Comparison of ENCODE assay signal across 19 cellular contexts in genomic region chr6:815348-815738, GRCh38.
A peak's percentile ranks its signal among the peaks of the same experiment; 100 is the strongest.
DNase-seq lines count a peak whose midpoint lies in the region; ATAC-seq and TF ChIP-seq lines count a peak whose summit lies in the region.
"Had no signal": no experiment of that assay in that cellular context is flagged by ENCODE, and none has a peak within 500 bp of the region (broad histone marks: within the 10 kb centered on the region; RNA-seq: fewer than 3 reads in every experiment).

No MANE protein-coding gene starts in this region.

- no peak for TF ChIP-seq EP300 in upper lobe of left lung (IDR thresholded peaks at IDR 0.05)

- H3K27me3 Mint-ChIP-seq in chondrocyte (ENCODE audit: low read depth) (peaks cover 24% of the 10 kb centered on the region), neural progenitor cell (ENCODE audit: insufficient read depth, low read depth) (no peaks in the 10 kb centered on the region)
- H3K27me3 Mint-ChIP-seq in activated naive CD4-positive, alpha-beta T cell treated with anti-CD3 and anti-CD28 coated beads, Interleukin-2, amount 10 ng/mL, durations not matched to agents 7 days and 5 days: peaks cover 22% of the 10 kb centered on the region
- H3K27me3 Mint-ChIP-seq: activated B cell treated with CpG ODN at 0.5 μM for 24 hours; stimulated activated naive CD8-positive, alpha-beta T cell treated with anti-CD3 and anti-CD28 coated beads, Interleukin-15, amount 100 ng/mL, for 72 hours had no signal

- H3K4me2 ChIP-seq in neural progenitor cell: no peak overlapping the region
- H3K4me2 ChIP-seq: PC-9 had no signal

- H3K9me3 ChIP-seq in neural progenitor cell (ENCODE audit: low read depth): no peaks in the 10 kb centered on the region
- no peaks in the 10 kb centered on the region for H3K9me3 ChIP-seq in upper lobe of left lung
- H3K9me3 ChIP-seq: breast epithelium had no signal

- DNase-seq in EH (ENCODE audit: low read depth) (peak; percentile 10), LHCN-M2 (ENCODE audit: low read depth) (peak; percentile 6), chondrocyte (ENCODE audit: low spot score) (no peak), neural progenitor cell (ENCODE audit: low spot score) (peak; percentile 58), upper lobe of left lung (no peak), dorsolateral prefrontal cortex (no peak)
- DNase-seq in activated naive CD4-positive, alpha-beta T cell treated with anti-CD3 and anti-CD28 coated beads, Interleukin-2, amount 10 ng/mL, durations not matched to agents 7 days and 5 days: no peak
- no peak for DNase-seq in effector CD4-positive, alpha-beta T cell
- DNase-seq: activated B cell treated with CpG ODN at 0.5 μM for 24 hours; activated naive CD4-positive, alpha-beta T cell treated with Interleukin-2 at 50 U/mL for 16 hours; DMS79 treated with DMSO at 0.1 percent for 48 hours; effector memory CD8-positive, alpha-beta T cell; foreskin keratinocyte; NCI-H1930; NCI-H510A; PC-9; stimulated activated naive CD8-positive, alpha-beta T cell treated with anti-CD3 and anti-CD28 coated beads, Interleukin-15, amount 100 ng/mL, for 72 hours had no signal

- CTCF ChIA-PET in activated naive CD4-positive, alpha-beta T cell treated with anti-CD3 and anti-CD28 coated beads, Interleukin-2, amount 10 ng/mL, durations not matched to agents 7 days and 5 days (lab: Charles Lee): no interaction called here

- H3K27ac ChIP-seq in neural progenitor cell (no peak overlapping the region), upper lobe of left lung (no peak overlapping the region), dorsolateral prefrontal cortex (no peak overlapping the region)
- H3K27ac ChIP-seq: breast epithelium, C4-2B, foreskin keratinocyte, PC-9 had no signal

- H3K36me3 Mint-ChIP-seq in chondrocyte (ENCODE audit: low read depth): no peaks in the 10 kb centered on the region
- no peaks in the 10 kb centered on the region for H3K36me3 Mint-ChIP-seq in neural progenitor cell
- no peaks in the 10 kb centered on the region for H3K36me3 Mint-ChIP-seq in activated naive CD4-positive, alpha-beta T cell treated with anti-CD3 and anti-CD28 coated beads, Interleukin-2, amount 10 ng/mL, durations not matched to agents 7 days and 5 days

- H3K4me3 Mint-ChIP-seq in chondrocyte (ENCODE audit: unreplicated experiment) (no peak overlapping the region), neural progenitor cell (no peak overlapping the region)
- H3K4me3 Mint-ChIP-seq in activated naive CD4-positive, alpha-beta T cell treated with anti-CD3 and anti-CD28 coated beads, Interleukin-2, amount 10 ng/mL, durations not matched to agents 7 days and 5 days: no peak overlapping the region
- H3K4me3 Mint-ChIP-seq: effector memory CD8-positive, alpha-beta T cell; stimulated activated naive CD8-positive, alpha-beta T cell treated with anti-CD3 and anti-CD28 coated beads, Interleukin-15, amount 100 ng/mL, for 72 hours had no signal

- H3K27me3 ChIP-seq in neural progenitor cell: no peaks in the 10 kb centered on the region
- no peaks in the 10 kb centered on the region for H3K27me3 ChIP-seq in upper lobe of left lung
- H3K27me3 ChIP-seq in dorsolateral prefrontal cortex: no peaks in the 10 kb centered on the region
- H3K27me3 ChIP-seq: breast epithelium had no signal

- H3K4me3 ChIP-seq in neural progenitor cell (no peak overlapping the region), upper lobe of left lung (no peak overlapping the region), dorsolateral prefrontal cortex (no peak overlapping the region)
- H3K4me3 ChIP-seq: breast epithelium, PC-9 had no signal

- H4K20me1 ChIP-seq in neural progenitor cell (ENCODE audit: low read depth): no peaks in the 10 kb centered on the region

- no peak for TF ChIP-seq POLR2A in upper lobe of left lung (IDR thresholded peaks at IDR 0.05)

- H3K27ac Mint-ChIP-seq in chondrocyte (ENCODE audit: unreplicated experiment) (no peak overlapping the region), neural progenitor cell (no peak overlapping the region)
- H3K27ac Mint-ChIP-seq in activated naive CD4-positive, alpha-beta T cell treated with anti-CD3 and anti-CD28 coated beads, Interleukin-2, amount 10 ng/mL, durations not matched to agents 7 days and 5 days: no peak overlapping the region
- H3K27ac Mint-ChIP-seq: effector memory CD8-positive, alpha-beta T cell had no signal

- TF ChIP-seq CTCF in chondrocyte (IDR thresholded peaks at IDR 0.05) (peak; percentile 22), neural progenitor cell (IDR thresholded peaks at IDR 0.05) (peak; percentile 48), upper lobe of left lung (IDR thresholded peaks at IDR 0.05) (no peak), dorsolateral prefrontal cortex (IDR thresholded peaks at IDR 0.05 in 54 of 56, conservative IDR thresholded peaks at IDR 0.05 in 2 of 56; ENCODE audit: low read depth in 1 of 56, partially characterized antibody in 56 of 56) (peak in 1 of 56 donors; percentile 17)

- H3K4me1 ChIP-seq in neural progenitor cell (no peaks in the 10 kb centered on the region), upper lobe of left lung (no peaks in the 10 kb centered on the region)
- H3K4me1 ChIP-seq: breast epithelium, foreskin keratinocyte had no signal

- no peak overlapping the region for H3K9ac ChIP-seq in neural progenitor cell

- H2AFZ ChIP-seq in neural progenitor cell (replicated peaks): no peak overlapping the region
- H2AFZ ChIP-seq: PC-9 had no signal

- H3K36me3 ChIP-seq in neural progenitor cell (no peaks in the 10 kb centered on the region), upper lobe of left lung (no peaks in the 10 kb centered on the region)
- H3K36me3 ChIP-seq: breast epithelium had no signal

- no peaks in the 10 kb centered on the region for H3K79me2 ChIP-seq in neural progenitor cell (ENCODE audit: low read depth)

- intact Hi-C loops in dorsolateral prefrontal cortex (cut with DNase I): no loop called here

- 76 to 89% methylated on average over 3 of the region's 3 CpGs for WGBS in upper lobe of left lung, 2 donors

- H3K9me3 Mint-ChIP-seq in chondrocyte (ENCODE audit: low read depth) (no peaks in the 10 kb centered on the region), neural progenitor cell (no peaks in the 10 kb centered on the region)
- no peaks in the 10 kb centered on the region for H3K9me3 Mint-ChIP-seq in activated naive CD4-positive, alpha-beta T cell treated with anti-CD3 and anti-CD28 coated beads, Interleukin-2, amount 10 ng/mL, durations not matched to agents 7 days and 5 days
- H3K9me3 Mint-ChIP-seq: activated B cell treated with CpG ODN at 0.5 μM for 24 hours; effector memory CD8-positive, alpha-beta T cell; stimulated activated naive CD8-positive, alpha-beta T cell treated with anti-CD3 and anti-CD28 coated beads, Interleukin-15, amount 100 ng/mL, for 72 hours had no signal

- H3F3A ChIP-seq in neural progenitor cell (ENCODE audit: low read depth): no peaks in the 10 kb centered on the region

- no peak for ATAC-seq in upper lobe of left lung (ENCODE audit: low FRiP score in 2 of 2)
- ATAC-seq: effector memory CD8-positive, alpha-beta T cell; foreskin keratinocyte; stimulated activated naive CD8-positive, alpha-beta T cell treated with anti-CD3 and anti-CD28 coated beads, Interleukin-15, amount 100 ng/mL, for 72 hours had no signal

- H3K4me1 Mint-ChIP-seq in chondrocyte (ENCODE audit: low read depth): peaks cover 4% of the 10 kb centered on the region
- H3K4me1 Mint-ChIP-seq in neural progenitor cell: no peaks in the 10 kb centered on the region
- H3K4me1 Mint-ChIP-seq in activated naive CD4-positive, alpha-beta T cell treated with anti-CD3 and anti-CD28 coated beads, Interleukin-2, amount 10 ng/mL, durations not matched to agents 7 days and 5 days: peaks cover 7% of the 10 kb centered on the region

Comparison
In these comparisons a context has a peak if more than half of its experiments do, and no peak if none do; other contexts are left out.
1. DNase-seq: peak in EH (single experiment), LHCN-M2 (single experiment) and neural progenitor cell (single experiment); none in chondrocyte (single experiment), activated naive CD4-positive, alpha-beta T cell treated with anti-CD3 and anti-CD28 coated beads, Interleukin-2, amount 10 ng/mL, durations not matched to agents 7 days and 5 days (single experiment), upper lobe of left lung (0 of 2), dorsolateral prefrontal cortex (0 of 10) and effector CD4-positive, alpha-beta T cell (single experiment).
2. CTCF ChIP-seq: peak in chondrocyte (single experiment) and neural progenitor cell (single experiment); none in upper lobe of left lung (0 of 6).